In the genomic region with DNA sequence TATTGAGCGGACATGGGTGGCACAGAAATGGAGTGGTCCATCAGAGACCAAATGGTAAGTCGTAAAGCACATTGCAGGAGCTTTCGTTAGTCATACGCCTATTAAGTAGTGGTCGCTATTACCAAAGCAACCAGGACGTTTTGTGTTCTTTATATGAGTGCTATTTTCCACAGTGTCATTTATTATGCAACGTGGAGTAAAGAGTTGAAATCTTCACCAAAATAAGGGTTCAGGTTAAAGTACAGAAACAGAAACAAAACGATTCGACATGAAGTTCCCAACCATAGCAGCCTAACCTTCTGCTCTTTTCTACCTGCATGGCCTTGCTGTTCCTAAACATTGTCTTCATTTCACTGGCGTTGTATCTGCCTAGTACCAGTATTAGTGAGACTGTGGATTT, we compare ENCODE assay signal across 1 cellular context.
TF ChIP-seq lines count a peak whose summit lies in the region.

No MANE protein-coding gene starts in this region.

TF ChIP-seq in WTC11, 78 proteins besides CTCF, POLR2A, EP300 and RAD21 (continued from another document):
- TF ChIP-seq, protein P1, sequence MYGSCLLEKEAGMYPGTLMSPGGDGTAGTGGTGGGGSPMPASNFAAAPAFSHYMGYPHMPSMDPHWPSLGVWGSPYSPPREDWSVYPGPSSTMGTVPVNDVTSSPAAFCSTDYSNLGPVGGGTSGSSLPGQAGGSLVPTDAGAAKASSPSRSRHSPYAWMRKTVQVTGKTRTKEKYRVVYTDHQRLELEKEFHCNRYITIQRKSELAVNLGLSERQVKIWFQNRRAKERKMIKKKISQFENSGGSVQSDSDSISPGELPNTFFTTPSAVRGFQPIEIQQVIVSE (CRISPR knock-in tag; IDR thresholded peaks at IDR 0.05; ENCODE audit: borderline replicate concordance): no peak
- no peak for TF ChIP-seq HMGA2 (CRISPR knock-in tag; IDR thresholded peaks at IDR 0.05)
- no peak for TF ChIP-seq ZNF317 (CRISPR knock-in tag; IDR thresholded peaks at IDR 0.05; ENCODE audit: borderline replicate concordance, low read depth)
- TF ChIP-seq, protein P2, sequence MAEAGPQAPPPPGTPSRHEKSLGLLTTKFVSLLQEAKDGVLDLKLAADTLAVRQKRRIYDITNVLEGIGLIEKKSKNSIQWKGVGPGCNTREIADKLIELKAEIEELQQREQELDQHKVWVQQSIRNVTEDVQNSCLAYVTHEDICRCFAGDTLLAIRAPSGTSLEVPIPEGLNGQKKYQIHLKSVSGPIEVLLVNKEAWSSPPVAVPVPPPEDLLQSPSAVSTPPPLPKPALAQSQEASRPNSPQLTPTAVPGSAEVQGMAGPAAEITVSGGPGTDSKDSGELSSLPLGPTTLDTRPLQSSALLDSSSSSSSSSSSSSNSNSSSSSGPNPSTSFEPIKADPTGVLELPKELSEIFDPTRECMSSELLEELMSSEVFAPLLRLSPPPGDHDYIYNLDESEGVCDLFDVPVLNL (CRISPR knock-in tag; IDR thresholded peaks at IDR 0.05; ENCODE audit: borderline replicate concordance, low read depth): no peak
- TF ChIP-seq TCF7 (CRISPR knock-in tag; IDR thresholded peaks at IDR 0.05; ENCODE audit: low read depth): no peak
TF ChIP-seq in WTC11: peak in this region for 0.
